Comparison of ENCODE assay signal across 19 cellular contexts in the genomic region with DNA sequence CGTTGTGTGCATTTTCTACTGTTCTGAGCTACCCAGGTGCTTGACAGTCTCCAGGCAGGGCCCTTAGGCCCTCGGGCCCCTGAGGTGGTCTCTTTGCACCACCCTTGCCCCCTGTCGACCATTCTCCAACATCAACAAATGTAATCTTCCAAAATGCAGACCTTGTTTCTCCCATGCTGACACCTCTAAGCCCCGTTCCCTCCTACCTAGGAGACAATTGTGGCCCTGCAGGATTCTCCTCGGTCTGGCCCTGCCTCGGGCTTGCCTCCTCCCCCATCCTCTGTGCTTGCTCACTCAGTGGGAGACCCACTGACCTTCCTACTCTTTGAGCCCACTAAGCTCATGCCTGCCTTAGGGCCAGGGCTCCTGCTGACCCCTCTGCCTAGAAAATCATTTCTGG.
"Had no signal": no experiment of that assay in that cellular context is flagged by ENCODE, and none has a peak within 500 bp of the region (broad histone marks: within the 10 kb centered on the region; RNA-seq: fewer than 3 reads in every experiment).

No MANE protein-coding gene starts in this region.

- ATAC-seq: activated CD8-positive, alpha-beta T cell treated with anti-CD3 and anti-CD28 coated beads, Interleukin-2, amount 10 ng/mL, durations not matched to agents 7 days and 5 days; naive thymus-derived CD8-positive, alpha-beta T cell; stimulated activated memory B cell treated with anti-CD40 and anti-IgM and Interleukin-4, amounts not matched to agents 10 μg/mL and 1 μg/mL and 100 μg/mL, for 72 hours; T-cell had no signal

- H3K36me3 ChIP-seq: colonic mucosa, sigmoid colon, thoracic aorta had no signal

- H3K4me3 Mint-ChIP-seq: activated CD4-positive, alpha-beta T cell treated with anti-CD3 and anti-CD28 coated beads, Interleukin-2, amount 10 ng/mL, durations not matched to agents 7 days and 5 days; activated CD8-positive, alpha-beta T cell treated with anti-CD3 and anti-CD28 coated beads, Interleukin-2, amount 10 ng/mL, durations not matched to agents 7 days and 5 days; activated T-cell treated with anti-CD3 and anti-CD28 coated beads, Interleukin-2, amount 50 U/mL, for 24 hours; brain; stimulated activated memory B cell treated with anti-CD40 and anti-IgM and Interleukin-4, amounts not matched to agents 10 μg/mL and 1 μg/mL and 100 μg/mL, for 72 hours had no signal

- H3K27me3 ChIP-seq: colonic mucosa, sigmoid colon had no signal

- DNase-seq: activated CD4-positive, alpha-beta T cell treated with anti-CD3 and anti-CD28 coated beads, Interleukin-2, amount 10 ng/mL, durations not matched to agents 7 days and 5 days; activated CD8-positive, alpha-beta T cell treated with anti-CD3 and anti-CD28 coated beads, Interleukin-2, amount 10 ng/mL, durations not matched to agents 7 days and 5 days; activated naive CD4-positive, alpha-beta T cell treated with Interleukin-2 at 50 U/mL for 16 hours; activated T-cell treated with anti-CD3 and anti-CD28 coated beads, Interleukin-2, amount 50 U/mL, for 24 hours; central memory CD4-positive, alpha-beta T cell; colonic mucosa; foreskin melanocyte; glutamatergic neuron; hypothalamus; kidney glomerular epithelial cell; naive thymus-derived CD8-positive, alpha-beta T cell; sigmoid colon; stimulated activated CD4-positive, alpha-beta T cell treated with anti-CD3 and anti-CD28 coated beads, Interleukin-4, amount 100 ng/mL, for 4 hours; T-cell; T-helper 9 cell had no signal

- H3K4me1 ChIP-seq: colonic mucosa, sigmoid colon had no signal

- H3K4me3 ChIP-seq: colonic mucosa, sigmoid colon, thoracic aorta had no signal

- H3K27ac ChIP-seq: colonic mucosa, sigmoid colon, thoracic aorta had no signal

- H3K36me3 Mint-ChIP-seq: brain; naive thymus-derived CD8-positive, alpha-beta T cell; stimulated activated memory B cell treated with anti-CD40 and anti-IgM and Interleukin-4, amounts not matched to agents 10 μg/mL and 1 μg/mL and 100 μg/mL, for 72 hours; T-cell had no signal

- H3K9me3 Mint-ChIP-seq: activated CD4-positive, alpha-beta T cell treated with anti-CD3 and anti-CD28 coated beads, Interleukin-2, amount 10 ng/mL, durations not matched to agents 7 days and 5 days; activated T-cell treated with anti-CD3 and anti-CD28 coated beads, Interleukin-2, amount 50 U/mL, for 24 hours; activated T-helper 2 cell treated with anti-CD3 and anti-CD28 coated beads, Interferon-gamma antibody, Interleukin-2, Interleukin-4, amounts not matched to agents 10 μg/mL and 5 μg/mL and 100 μg/mL, durations not matched to agents 14 hours and 24 hours and 36 hours; naive thymus-derived CD8-positive, alpha-beta T cell; stimulated activated memory B cell treated with anti-CD40 and anti-IgM and Interleukin-4, amounts not matched to agents 10 μg/mL and 1 μg/mL and 100 μg/mL, for 72 hours; T-cell had no signal

- H3K27ac Mint-ChIP-seq: activated CD4-positive, alpha-beta T cell treated with anti-CD3 and anti-CD28 coated beads, Interleukin-2, amount 10 ng/mL, durations not matched to agents 7 days and 5 days; activated CD8-positive, alpha-beta T cell treated with anti-CD3 and anti-CD28 coated beads, Interleukin-2, amount 10 ng/mL, durations not matched to agents 7 days and 5 days; activated T-cell treated with anti-CD3 and anti-CD28 coated beads, Interleukin-2, amount 50 U/mL, for 24 hours; activated T-helper 2 cell treated with anti-CD3 and anti-CD28 coated beads, Interferon-gamma antibody, Interleukin-2, Interleukin-4, amounts not matched to agents 10 μg/mL and 5 μg/mL and 100 μg/mL, durations not matched to agents 14 hours and 24 hours and 36 hours; stimulated activated memory B cell treated with anti-CD40 and anti-IgM and Interleukin-4, amounts not matched to agents 10 μg/mL and 1 μg/mL and 100 μg/mL, for 72 hours; T-cell had no signal

- H3K9me3 ChIP-seq: colonic mucosa, sigmoid colon, thoracic aorta had no signal
